Comparison of ENCODE assay signal across 12 cellular contexts in the genomic region with DNA sequence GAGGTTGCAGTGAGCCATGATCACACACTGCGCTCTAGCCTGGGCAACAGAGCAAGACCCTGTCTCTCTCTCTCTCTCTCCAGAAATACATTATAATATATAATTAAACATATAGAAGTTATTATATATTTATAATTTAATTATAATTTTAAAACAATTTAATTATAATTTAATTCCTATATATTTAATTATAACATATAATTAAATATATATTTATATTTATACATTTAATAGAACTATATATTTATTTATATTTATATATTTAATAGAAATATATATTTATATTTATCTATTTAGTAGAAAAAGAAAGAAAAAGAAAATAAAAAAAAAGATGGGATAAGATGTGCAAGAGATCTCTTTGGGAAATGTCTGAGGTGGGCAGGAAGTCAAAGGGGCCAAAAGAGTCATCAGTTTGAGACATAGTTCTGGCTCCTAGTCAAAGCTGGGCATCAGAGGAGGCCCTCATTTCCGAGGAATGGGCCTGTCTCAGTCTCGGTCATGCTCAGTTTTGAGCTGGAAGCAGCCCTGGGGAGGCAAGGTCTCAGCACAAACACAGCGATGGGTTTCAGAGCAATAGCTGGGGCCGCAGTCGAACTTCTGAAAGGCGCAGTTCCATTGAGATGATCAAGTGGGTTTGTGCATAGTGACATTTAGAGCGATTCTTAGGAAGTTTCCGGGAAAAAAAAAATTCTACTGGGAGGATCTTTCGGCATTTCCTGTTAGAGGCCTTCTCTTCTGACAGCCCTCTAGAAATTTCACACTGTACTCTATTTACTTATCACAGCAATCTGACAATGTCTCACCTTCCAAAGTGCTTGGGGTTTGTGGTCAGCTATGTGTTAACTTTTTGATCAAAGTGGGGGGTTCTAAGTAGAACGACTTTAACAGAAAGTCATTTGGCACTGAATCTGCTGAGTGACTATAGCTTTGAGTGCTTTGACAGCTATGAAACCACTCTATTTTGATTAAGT. TPM values are rescaled to one million over a fixed set of nuclear protein-coding genes. Genes with fewer than 3 reads are reported as not detected.
DNase-seq lines count a peak whose midpoint lies in the region; ATAC-seq and TF ChIP-seq lines count a peak whose summit lies in the region.
"Had no signal": no experiment of that assay in that cellular context is flagged by ENCODE, and none has a peak within 500 bp of the region (broad histone marks: within the 10 kb centered on the region; RNA-seq: fewer than 3 reads in every experiment).

No MANE protein-coding gene starts in this region.

- peaks cover 0 to 27% (median 0%) of the 10 kb centered on the region in 12 donors for H3K4me1 ChIP-seq in heart left ventricle
- H3K4me1 ChIP-seq: right atrium auricular region had no signal

- H3K9me3 Mint-ChIP-seq in activated CD4-positive, alpha-beta T cell treated with anti-CD3 and anti-CD28 coated beads, Interleukin-2, amount 10 ng/mL, durations not matched to agents 7 days and 5 days: no peaks in the 10 kb centered on the region
- no peaks in the 10 kb centered on the region for H3K9me3 Mint-ChIP-seq in stimulated activated naive CD8-positive, alpha-beta T cell treated with anti-CD3 and anti-CD28 coated beads, Interleukin-15, Interleukin-2, amounts not matched to agents 100 ng/mL and 50 ng/mL, for 24 hours
- no peaks in the 10 kb centered on the region for H3K9me3 Mint-ChIP-seq in Calu3 (ENCODE audit: low read depth, unreplicated experiment)

- no peaks in the 10 kb centered on the region for H3K9me3 ChIP-seq in heart left ventricle
- H3K9me3 ChIP-seq: right atrium auricular region had no signal

- H3K36me3 ChIP-seq in heart left ventricle: no peaks in the 10 kb centered on the region
- H3K36me3 ChIP-seq: right atrium auricular region had no signal

- peak overlapping the region; percentile 88 for H3K27ac Mint-ChIP-seq in activated CD4-positive, alpha-beta T cell treated with anti-CD3 and anti-CD28 coated beads, Interleukin-2, amount 10 ng/mL, durations not matched to agents 7 days and 5 days
- H3K27ac Mint-ChIP-seq in stimulated activated naive CD8-positive, alpha-beta T cell treated with anti-CD3 and anti-CD28 coated beads, Interleukin-15, Interleukin-2, amounts not matched to agents 100 ng/mL and 50 ng/mL, for 24 hours: no peak overlapping the region
- H3K27ac Mint-ChIP-seq in Calu3 (ENCODE audit: unreplicated experiment): no peak overlapping the region

- no peak overlapping the region for H3K4me3 ChIP-seq in heart left ventricle
- H3K4me3 ChIP-seq: right atrium auricular region had no signal

- TF ChIP-seq CTCF in heart left ventricle (IDR thresholded peaks at IDR 0.05) (no peak), Calu3 (IDR thresholded peaks at IDR 0.05; ENCODE audit: unreplicated experiment) (no peak)

- peak overlapping the region; percentile 33 for H3K4me3 Mint-ChIP-seq in activated CD4-positive, alpha-beta T cell treated with anti-CD3 and anti-CD28 coated beads, Interleukin-2, amount 10 ng/mL, durations not matched to agents 7 days and 5 days
- peak overlapping the region; percentile 59 for H3K4me3 Mint-ChIP-seq in stimulated activated naive CD8-positive, alpha-beta T cell treated with anti-CD3 and anti-CD28 coated beads, Interleukin-15, Interleukin-2, amounts not matched to agents 100 ng/mL and 50 ng/mL, for 24 hours
- H3K4me3 Mint-ChIP-seq in Calu3 (ENCODE audit: low read depth, unreplicated experiment): no peak overlapping the region

- H3K4me1 Mint-ChIP-seq in activated CD4-positive, alpha-beta T cell treated with anti-CD3 and anti-CD28 coated beads, Interleukin-2, amount 10 ng/mL, durations not matched to agents 7 days and 5 days: peaks cover 28% of the 10 kb centered on the region
- peaks cover 36% of the 10 kb centered on the region for H3K4me1 Mint-ChIP-seq in stimulated activated naive CD8-positive, alpha-beta T cell treated with anti-CD3 and anti-CD28 coated beads, Interleukin-15, Interleukin-2, amounts not matched to agents 100 ng/mL and 50 ng/mL, for 24 hours (ENCODE audit: low read depth)
- H3K4me1 Mint-ChIP-seq in Calu3 (ENCODE audit: low read depth, unreplicated experiment): no peaks in the 10 kb centered on the region

- CTCF ChIA-PET in activated CD4-positive, alpha-beta T cell treated with anti-CD3 and anti-CD28 coated beads, Interleukin-2, amount 10 ng/mL, durations not matched to agents 7 days and 5 days (lab: Charles Lee): interaction anchor here (0.6 to 1.6 kb wide), 7 partner anchors 9 to 211 kb away, joined by 3 to 9 read pairs (median 3); no protein-coding TSS in a partner anchor
- CTCF ChIA-PET in Calu3 (lab: Charles Lee): interaction anchor here (1.0 kb wide), 1 partner anchor 12 kb away, joined by 3 read pairs; no protein-coding TSS in a partner anchor

- no TSS peak for BruUV-seq in Calu3 (replicated peaks; lab: Mats Ljungman, UMichigan)

- H3K27ac ChIP-seq in heart left ventricle: peak overlapping the region in 1 of 12 donors; percentile 62
- H3K27ac ChIP-seq: right atrium auricular region had no signal

- WGBS in heart left ventricle, 4 donors: 68 to 81% (median 74%) methylated on average over 11 of the region's 11 CpGs

- intact Hi-C loops in Right ventricle myocardium inferior (cut with DNase I): no loop called here
- intact Hi-C loops in heart left ventricle (cut with DNase I): no loop called here
- intact Hi-C loops in Calu3 (cut with micrococcal nuclease; ENCODE audit: unreplicated experiment): no loop called here

- POLR2A ChIA-PET in activated CD4-positive, alpha-beta T cell treated with anti-CD3 and anti-CD28 coated beads, Interleukin-2, amount 10 ng/mL, durations not matched to agents 7 days and 5 days (lab: Charles Lee): interaction anchor here (1.0 kb wide), 1 partner anchor 60 kb away, joined by 4 read pairs; no protein-coding TSS in a partner anchor

- ATAC-seq in Right ventricle myocardium inferior (no peak), heart left ventricle (no peak), HG03460 (IDR thresholded peaks at IDR 0.05; ENCODE audit: unreplicated experiment) (no peak)

- TF ChIP-seq POLR2A in heart left ventricle (IDR thresholded peaks at IDR 0.05): no peak

- H3K27me3 Mint-ChIP-seq in activated CD4-positive, alpha-beta T cell treated with anti-CD3 and anti-CD28 coated beads, Interleukin-2, amount 10 ng/mL, durations not matched to agents 7 days and 5 days: peaks cover 2% of the 10 kb centered on the region
- H3K27me3 Mint-ChIP-seq in stimulated activated naive CD8-positive, alpha-beta T cell treated with anti-CD3 and anti-CD28 coated beads, Interleukin-15, Interleukin-2, amounts not matched to agents 100 ng/mL and 50 ng/mL, for 24 hours: no peaks in the 10 kb centered on the region
- H3K27me3 Mint-ChIP-seq in Calu3 (ENCODE audit: unreplicated experiment): peaks cover 29% of the 10 kb centered on the region

- H3K36me3 Mint-ChIP-seq in activated CD4-positive, alpha-beta T cell treated with anti-CD3 and anti-CD28 coated beads, Interleukin-2, amount 10 ng/mL, durations not matched to agents 7 days and 5 days (ENCODE audit: low read depth): no peaks in the 10 kb centered on the region
- H3K36me3 Mint-ChIP-seq in stimulated activated naive CD8-positive, alpha-beta T cell treated with anti-CD3 and anti-CD28 coated beads, Interleukin-15, Interleukin-2, amounts not matched to agents 100 ng/mL and 50 ng/mL, for 24 hours (ENCODE audit: low read depth): no peaks in the 10 kb centered on the region
- H3K36me3 Mint-ChIP-seq in Calu3 (ENCODE audit: insufficient read depth, unreplicated experiment): no peaks in the 10 kb centered on the region

- DNase-seq in Right ventricle myocardium inferior (ENCODE audit: missing footprints) (peak; percentile 54), heart left ventricle (no peak), Calu3 (no peak), SIG-M5 (lab: John Stamatoyannopoulos, UW) (no peak)
- peak; percentile 70 for DNase-seq in activated CD4-positive, alpha-beta T cell treated with anti-CD3 and anti-CD28 coated beads, Interleukin-2, amount 10 ng/mL, durations not matched to agents 7 days and 5 days
- peak; percentile 71 for DNase-seq in central memory CD4-positive, alpha-beta T cell
- DNase-seq: mesenchymal stem cell, NCI-H187 treated with DMSO at 0.1 percent for 48 hours had no signal

- H3K27me3 ChIP-seq in heart left ventricle: peaks cover 0 to 22% (median 0%) of the 10 kb centered on the region in 9 donors
- H3K27me3 ChIP-seq: right atrium auricular region had no signal

RNA-seq across cellular contexts. Expression of a gene that starts 58.7 kb away (rescaled TPM):
- total RNA-seq in Right ventricle myocardium inferior (1.8 TPM), heart left ventricle (10 to 100 TPM in 1 of 9 donors, 1 to 10 TPM in 3, under 1 TPM in 3, not detected in 2; 0.49 to 18.8 (median 1.3) TPM), Calu3 (2022) (not detected in 2 replicates)
- 1 to 10 TPM in 1 of 2 donors, under 1 TPM in 1; 0.32 to 1.4 TPM for polyA plus RNA-seq in heart left ventricle
- total RNA-seq in activated CD4-positive, alpha-beta T cell treated with anti-CD3 and anti-CD28 coated beads, Interleukin-2, amount 10 ng/mL, durations not matched to agents 7 days and 5 days: 100 to 1,000 TPM in 1 of 2 experiments, 10 to 100 TPM in 1; 77.5 to 105 TPM
- total RNA-seq: dermis microvascular lymphatic vessel endothelial cell had no signal

Comparison
In these comparisons a context has a peak if more than half of its experiments do, and no peak if none do; other contexts are left out.
1. DNase-seq: peak in Right ventricle myocardium inferior (single experiment), activated CD4-positive, alpha-beta T cell treated with anti-CD3 and anti-CD28 coated beads, Interleukin-2, amount 10 ng/mL, durations not matched to agents 7 days and 5 days (single experiment) and central memory CD4-positive, alpha-beta T cell (single experiment); none in heart left ventricle (0 of 5), Calu3 (single experiment) and SIG-M5 (single experiment).